16 cellular contexts compared by ENCODE assay signal in genomic region chr9:18798106-18798505, GRCh38.
A peak's percentile ranks its signal among the peaks of the same experiment; 100 is the strongest.
DNase-seq lines count a peak whose midpoint lies in the region; FAIRE-seq and TF ChIP-seq lines count a peak whose summit lies in the region.
"Had no signal": no experiment of that assay in that cellular context is flagged by ENCODE, and none has a peak within 500 bp of the region (broad histone marks: within the 10 kb centered on the region; RNA-seq: fewer than 3 reads in every experiment).

No MANE protein-coding gene starts in this region.

- H3K4me3 ChIP-seq in bronchial epithelial cell (ENCODE audit: low read depth, low read length) (no peak overlapping the region), retinal pigment epithelial cell (ENCODE audit: low read length) (no peak overlapping the region)
- H3K4me3 ChIP-seq: A549, SJSA1 had no signal

- TF ChIP-seq CTCF in bronchial epithelial cell (IDR thresholded peaks at IDR 0.05; ENCODE audit: insufficient read depth, low read length, severe bottlenecking) (no peak), retinal pigment epithelial cell (conservative IDR thresholded peaks at IDR 0.05; ENCODE audit: low read depth, low read length) (no peak)

- H3K36me3 ChIP-seq in bronchial epithelial cell (ENCODE audit: control insufficient read depth, insufficient read depth, low read length), result no peaks in the 10 kb centered on the region
- H3K36me3 ChIP-seq: SJSA1 had no signal

- no peak for FAIRE-seq in bronchial epithelial cell (lab: Jason Lieb, UNC)
- FAIRE-seq: A549 had no signal

- DNase-seq in EL (peak; percentile 21), HT1080 (ENCODE audit: low read depth) (peak; percentile 14), bronchial epithelial cell (ENCODE audit: low read depth) (peak; percentile 2), retinal pigment epithelial cell (ENCODE audit: low read depth) (peak; percentile 44), kidney glomerular epithelial cell (lab: John Stamatoyannopoulos, UW) (no peak), substantia nigra (lab: John Stamatoyannopoulos, UW) (no peak), kidney tubule cell (ENCODE audit: low spot score) (no peak)
- DNase-seq: DND-41; H7; NCI-H187 treated with DMSO at 0.1 percent for 48 hours; NCI-H446 treated with DMSO at 0.1 percent for 48 hours; NK-92 treated with Interleukin-12 subunit alpha and Interleukin-12 subunit beta, amount 100 ng/mL, for 24 hours; OCI-M1 had no signal

- H3K27me3 ChIP-seq in bronchial epithelial cell (ENCODE audit: control insufficient read depth, insufficient read depth, low read length), result no peaks in the 10 kb centered on the region
- H3K27me3 ChIP-seq: SJSA1 had no signal

- H3K27ac ChIP-seq in substantia nigra (ENCODE audit: low read depth, low read length, poor library complexity, severe bottlenecking), result no peak overlapping the region
- H3K27ac ChIP-seq: A549, C4-2B, SJSA1 had no signal

Comparison
In these comparisons a context has a peak if more than half of its experiments do, and no peak if none do; other contexts are left out.
1. DNase-seq: peak in EL (single experiment), HT1080 (single experiment), bronchial epithelial cell (single experiment) and retinal pigment epithelial cell (single experiment); none in kidney glomerular epithelial cell (single experiment), substantia nigra (0 of 49) and kidney tubule cell (single experiment).